In genomic region chr12:77294016-77294415, GRCh38 we compare ENCODE assay signal across 21 cellular contexts.
DNase-seq lines count a peak whose midpoint lies in the region; ATAC-seq and TF ChIP-seq lines count a peak whose summit lies in the region.
"Had no signal": no experiment of that assay in that cellular context is flagged by ENCODE, and none has a peak within 500 bp of the region (broad histone marks: within the 10 kb centered on the region; RNA-seq: fewer than 3 reads in every experiment).

No MANE protein-coding gene starts in this region.

- H4K8ac ChIP-seq in mesenchymal stem cell (ENCODE audit: low read length), result no peak overlapping the region

- no peak overlapping the region for H2BK120ac ChIP-seq in mesenchymal stem cell (ENCODE audit: low read depth, low read length)

- POLR2A ChIA-PET in RWPE1 (lab: Yijun Ruan, JAX; ENCODE audit: low non-redundant PET), result no interaction called here

- ATAC-seq in activated T-cell treated with anti-CD3 and anti-CD28 coated beads, Interleukin-2, amount 50 U/mL, for 72 hours (replicated peaks in 1 of 2), result no peak
- ATAC-seq in GM21737 (IDR thresholded peaks at IDR 0.05; ENCODE audit: unreplicated experiment), result no peak
- ATAC-seq: left colon had no signal

- H3K9me2 ChIP-seq in GM23248 (ENCODE audit: insufficient read depth), result no peaks in the 10 kb centered on the region

- peak; percentile 10 for DNase-seq in GM23248
- DNase-seq in RWPE1 (ENCODE audit: low spot score), result peak; percentile 3
- peak; percentile 61 for DNase-seq in epithelial cell of esophagus (ENCODE audit: low read depth)
- DNase-seq in mesenchymal stem cell, result no peak
- no peak for DNase-seq in iPS-NIHi7 (ENCODE audit: extremely low spot score)
- DNase-seq in activated T-cell treated with anti-CD3 and anti-CD28 coated beads, Interleukin-2, amount 50 U/mL, for 72 hours, result no peak
- no peak for DNase-seq in esophagus muscularis mucosa (ENCODE audit: extremely low spot score)
- DNase-seq: activated CD4-positive, alpha-beta T cell treated with anti-CD3 and anti-CD28 coated beads, Interleukin-2, amount 50 U/mL, for 48 hours; activated T-cell treated with anti-CD3 and anti-CD28 coated beads, Interleukin-2, amount 50 U/mL, for 1 hour; dorsolateral prefrontal cortex; esophagus squamous epithelium; left colon; NCI-H1417; NCI-H2227 treated with DMSO at 0.1 percent for 48 hours; stimulated activated CD4-positive, alpha-beta T cell treated with anti-CD3 and anti-CD28 coated beads, Interleukin-12 subunit alpha, Interleukin-12 subunit beta, amount 100 ng/mL, for 4 hours had no signal

- H3K27me3 ChIP-seq in GM23248 (replicated peaks; ENCODE audit: insufficient read depth) (no peaks in the 10 kb centered on the region), mesenchymal stem cell (ENCODE audit: control insufficient read depth in 1 of 2, insufficient read depth in 1 of 2, low read length in 2 of 2) (no peaks in the 10 kb centered on the region), esophagus muscularis mucosa (no peaks in the 10 kb centered on the region)
- H3K27me3 ChIP-seq: cardiac muscle cell, dorsolateral prefrontal cortex, esophagus squamous epithelium, hepatocyte, neural progenitor cell had no signal

- no peak overlapping the region for H3K4me3 Mint-ChIP-seq in activated T-cell treated with anti-CD3 and anti-CD28 coated beads, Interleukin-2, amount 50 U/mL, for 72 hours
- H3K4me3 Mint-ChIP-seq: activated naive CD4-positive, alpha-beta T cell treated with anti-CD3 and anti-CD28 coated beads, Interleukin-2, amount 50 U/mL, for 24 hours; neural progenitor cell had no signal

- no peak for TF ChIP-seq EP300 in esophagus muscularis mucosa (IDR thresholded peaks at IDR 0.05)

- TF ChIP-seq CTCF in RWPE1 (conservative IDR thresholded peaks at IDR 0.05; ENCODE audit: low read depth) (no peak), epithelial cell of esophagus (IDR thresholded peaks at IDR 0.05; ENCODE audit: insufficient read depth, low read depth, low read length, missing control alignments) (no peak), esophagus muscularis mucosa (IDR thresholded peaks at IDR 0.05) (no peak)

- H3K36me3 ChIP-seq in GM23248 (ENCODE audit: low read depth) (no peaks in the 10 kb centered on the region), mesenchymal stem cell (ENCODE audit: control insufficient read depth in 1 of 2, insufficient read depth in 2 of 2, low read depth in 1 of 2, low read length in 2 of 2) (no peaks in the 10 kb centered on the region), esophagus muscularis mucosa (no peaks in the 10 kb centered on the region)
- H3K36me3 ChIP-seq: cardiac muscle cell, esophagus squamous epithelium, neural progenitor cell had no signal

- H3K4me2 ChIP-seq in GM23248 (ENCODE audit: unreplicated experiment) (no peak overlapping the region), mesenchymal stem cell (ENCODE audit: low read length, poor library complexity, severe bottlenecking) (no peak overlapping the region)
- H3K4me2 ChIP-seq: hepatocyte, neural progenitor cell had no signal

- no peaks in the 10 kb centered on the region for H3K4me1 Mint-ChIP-seq in activated T-cell treated with anti-CD3 and anti-CD28 coated beads, Interleukin-2, amount 50 U/mL, for 72 hours (ENCODE audit: low read depth)
- H3K4me1 Mint-ChIP-seq: activated naive CD4-positive, alpha-beta T cell treated with anti-CD3 and anti-CD28 coated beads, Interleukin-2, amount 50 U/mL, for 24 hours had no signal

- no peak overlapping the region for H3K27ac ChIP-seq in GM23248
- H3K27ac ChIP-seq in RWPE1, result no peak overlapping the region
- H3K27ac ChIP-seq in mesenchymal stem cell (ENCODE audit: low read length, poor library complexity, severe bottlenecking), result peak overlapping the region; percentile 88
- H3K27ac ChIP-seq in esophagus muscularis mucosa (replicated peaks in 1 of 4), result no peak overlapping the region
- H3K27ac ChIP-seq: cardiac muscle cell, dorsolateral prefrontal cortex, esophagus squamous epithelium, hepatocyte, neural progenitor cell, VCaP had no signal

- peaks cover 5% of the 10 kb centered on the region in 2 donors for H3K9me3 Mint-ChIP-seq in activated T-cell treated with anti-CD3 and anti-CD28 coated beads, Interleukin-2, amount 50 U/mL, for 72 hours
- H3K9me3 Mint-ChIP-seq: activated naive CD4-positive, alpha-beta T cell treated with anti-CD3 and anti-CD28 coated beads, Interleukin-2, amount 50 U/mL, for 24 hours had no signal

- no peak overlapping the region for H2AFZ ChIP-seq in GM23248
- no peak overlapping the region for H2AFZ ChIP-seq in mesenchymal stem cell (ENCODE audit: low read depth, low read length)
- H2AFZ ChIP-seq: hepatocyte, neural progenitor cell had no signal

- H3K4me1 ChIP-seq in GM23248 (ENCODE audit: insufficient read depth) (peaks cover 4% of the 10 kb centered on the region), mesenchymal stem cell (ENCODE audit: control insufficient read depth, insufficient read depth, low read depth, low read length) (no peaks in the 10 kb centered on the region), esophagus muscularis mucosa (no peaks in the 10 kb centered on the region)
- H3K4me1 ChIP-seq: esophagus squamous epithelium had no signal

- intact Hi-C loops in esophagus muscularis mucosa (cut with DNase I), result no loop called here

- H4K20me1 ChIP-seq in GM23248 (ENCODE audit: insufficient read depth), result no peaks in the 10 kb centered on the region

- no peaks in the 10 kb centered on the region for H3K79me1 ChIP-seq in mesenchymal stem cell (replicated peaks; ENCODE audit: low read length, poor library complexity, severe bottlenecking)

- H3K9ac ChIP-seq in GM23248 (no peak overlapping the region), mesenchymal stem cell (ENCODE audit: low read length) (no peak overlapping the region)
- H3K9ac ChIP-seq: neural progenitor cell had no signal

- H2BK12ac ChIP-seq in mesenchymal stem cell (ENCODE audit: low read length in 2 of 2), result no peak overlapping the region

- no peak overlapping the region for H2BK15ac ChIP-seq in mesenchymal stem cell (ENCODE audit: low read depth, poor library complexity, severe bottlenecking)

- H3K23ac ChIP-seq in mesenchymal stem cell (ENCODE audit: low read length in 2 of 2), result no peak overlapping the region

- in situ Hi-C loops in GM23248 (cut with MboI), result no loop called here

- no peak overlapping the region for H3K18ac ChIP-seq in mesenchymal stem cell (ENCODE audit: low read depth in 1 of 2, low read length in 2 of 2)

- CTCF ChIA-PET in RWPE1 (lab: Yijun Ruan, JAX), result interaction anchor here (0.6 to 0.7 kb wide), 2 partner anchors 63 to 381 kb away, joined by 4 to 6 read pairs; no protein-coding TSS in a partner anchor

- no peak overlapping the region for H3K4me3 ChIP-seq in GM23248
- no peak overlapping the region for H3K4me3 ChIP-seq in epithelial cell of esophagus (ENCODE audit: low read length)
- H3K4me3 ChIP-seq in mesenchymal stem cell (ENCODE audit: insufficient read depth in 1 of 2, low read depth in 1 of 2, low read length in 2 of 2), result no peak overlapping the region
- no peak overlapping the region for H3K4me3 ChIP-seq in esophagus muscularis mucosa
- H3K4me3 ChIP-seq: cardiac muscle cell, dorsolateral prefrontal cortex, esophagus squamous epithelium, hepatocyte, neural progenitor cell had no signal

- H4K91ac ChIP-seq in mesenchymal stem cell (ENCODE audit: low read length), result no peak overlapping the region

- H3K27me3 Mint-ChIP-seq in activated T-cell treated with anti-CD3 and anti-CD28 coated beads, Interleukin-2, amount 50 U/mL, for 72 hours (ENCODE audit: low read depth), result no peaks in the 10 kb centered on the region
- H3K27me3 Mint-ChIP-seq: activated naive CD4-positive, alpha-beta T cell treated with anti-CD3 and anti-CD28 coated beads, Interleukin-2, amount 50 U/mL, for 24 hours had no signal

- H3K36me3 Mint-ChIP-seq in activated T-cell treated with anti-CD3 and anti-CD28 coated beads, Interleukin-2, amount 50 U/mL, for 72 hours (ENCODE audit: insufficient read depth in 2 of 2), result no peaks in the 10 kb centered on the region
- H3K36me3 Mint-ChIP-seq: activated naive CD4-positive, alpha-beta T cell treated with anti-CD3 and anti-CD28 coated beads, Interleukin-2, amount 50 U/mL, for 24 hours; neural progenitor cell had no signal

- TF ChIP-seq POLR2A in esophagus muscularis mucosa (IDR thresholded peaks at IDR 0.05; ENCODE audit: low read depth), result no peak

- WGBS in GM23248 (ENCODE audit: low coverage in 1 of 2, low lambda C conversion rate in 2 of 2, missing lambda C conversion rate in 2 of 2), 2 experiments, result 82 to 96% methylated on average over 1 of the region's 1 CpG
- WGBS in mesenchymal stem cell, result no CpG with 5 or more reads among the region's 1 CpG
- WGBS in esophagus muscularis mucosa, result 92% methylated on average over 1 of the region's 1 CpG

- H3K14ac ChIP-seq in mesenchymal stem cell (ENCODE audit: low read length in 2 of 2), result no peak overlapping the region

- H3K27ac Mint-ChIP-seq in activated T-cell treated with anti-CD3 and anti-CD28 coated beads, Interleukin-2, amount 50 U/mL, for 72 hours, result no peak overlapping the region
- H3K27ac Mint-ChIP-seq: activated naive CD4-positive, alpha-beta T cell treated with anti-CD3 and anti-CD28 coated beads, Interleukin-2, amount 50 U/mL, for 24 hours; neural progenitor cell had no signal

- H3K79me2 ChIP-seq in GM23248 (ENCODE audit: insufficient read depth), result no peaks in the 10 kb centered on the region
- H3K79me2 ChIP-seq: hepatocyte had no signal

- H3K4ac ChIP-seq in mesenchymal stem cell (ENCODE audit: low read depth in 1 of 2, low read length in 2 of 2), result no peak overlapping the region

- no peaks in the 10 kb centered on the region for H3F3A ChIP-seq in GM23248 (ENCODE audit: insufficient read depth)

- H3K9me3 ChIP-seq in GM23248 (ENCODE audit: low read depth) (no peaks in the 10 kb centered on the region), mesenchymal stem cell (ENCODE audit: control insufficient read depth, low read length) (no peaks in the 10 kb centered on the region), esophagus muscularis mucosa (no peaks in the 10 kb centered on the region)
- H3K9me3 ChIP-seq: esophagus squamous epithelium had no signal

- no peak overlapping the region for H2AK5ac ChIP-seq in mesenchymal stem cell (ENCODE audit: low read length, severe bottlenecking)

- H2BK5ac ChIP-seq in mesenchymal stem cell (ENCODE audit: low read depth, low read length, poor library complexity, severe bottlenecking), result no peak overlapping the region

Comparison
In these comparisons a context has a peak if more than half of its experiments do, and no peak if none do; other contexts are left out.
1. DNase-seq: peak in GM23248 (single experiment), RWPE1 (single experiment) and epithelial cell of esophagus (single experiment); none in mesenchymal stem cell (single experiment), iPS-NIHi7 (single experiment), activated T-cell treated with anti-CD3 and anti-CD28 coated beads, Interleukin-2, amount 50 U/mL, for 72 hours (0 of 2) and esophagus muscularis mucosa (single experiment).